ENCODE assay signal across 31 cellular contexts in the genomic region with DNA sequence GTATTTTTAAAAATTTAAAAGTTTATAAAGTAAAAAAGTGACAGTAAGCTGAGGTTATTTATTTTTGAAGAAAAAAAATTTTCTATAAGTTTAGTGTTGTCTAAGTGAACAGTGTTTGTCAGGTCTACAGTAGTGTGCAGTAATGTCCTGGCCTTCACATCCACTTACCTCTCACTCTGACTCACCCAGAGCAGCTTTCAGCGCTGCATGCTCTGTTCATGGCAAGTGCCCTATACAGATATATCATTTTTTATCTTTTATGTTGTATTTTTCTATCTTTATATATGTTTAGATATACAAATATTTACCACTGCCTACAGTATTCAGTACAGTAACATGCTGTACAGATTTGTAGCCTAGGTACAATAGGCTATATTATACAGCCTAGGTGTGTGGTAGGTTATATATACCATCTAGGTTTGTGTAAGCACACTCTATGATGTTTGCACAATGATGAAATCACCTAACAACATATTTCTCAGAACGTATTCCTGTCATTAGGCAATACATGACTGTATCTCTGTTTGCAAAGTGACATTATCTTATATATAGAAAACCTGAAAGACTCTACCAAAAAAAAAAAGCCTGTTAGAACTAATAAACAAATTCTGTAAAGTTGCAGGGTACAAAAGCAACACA.
"Had no signal": no experiment of that assay in that cellular context is flagged by ENCODE, and none has a peak within 500 bp of the region (broad histone marks: within the 10 kb centered on the region; RNA-seq: fewer than 3 reads in every experiment).

No MANE protein-coding gene starts in this region.

- H3K4me1 ChIP-seq: adrenal gland, body of pancreas, colonic mucosa, heart left ventricle, stomach, thyroid gland, upper lobe of left lung, vagina had no signal

- DNase-seq: activated CD4-positive, alpha-beta T cell treated with anti-CD3 and anti-CD28 coated beads for 4 hours; activated CD4-positive, alpha-beta T cell treated with anti-CD3 and anti-CD28 coated beads, Interleukin-2, amount 50 U/mL, for 48 hours; activated CD8-positive, alpha-beta memory T cell treated with anti-CD3 and anti-CD28 coated beads for 24 hours; activated effector memory CD4-positive, alpha-beta T cell treated with Interleukin-2 at 50 U/mL for 16 hours; activated naive CD4-positive, alpha-beta T cell treated with Interleukin-2 at 50 U/mL for 16 hours; adrenal gland; aorta; body of pancreas; cerebellar nuclear complex; colonic mucosa; effector CD8-positive, alpha-beta T cell; foreskin fibroblast; heart left ventricle; hypothalamus; immature natural killer cell; kidney; naive thymus-derived CD4-positive, alpha-beta T cell; ovary; retina; stimulated activated CD4-positive, alpha-beta T cell treated with anti-CD3 and anti-CD28 coated beads, Interleukin-1b, Interleukin-23, amount 100 ng/mL, for 48 hours; stimulated activated CD4-positive, alpha-beta T cell treated with anti-CD3 and anti-CD28 coated beads, Interleukin-4, amount 100 ng/mL, for 4 hours; stimulated activated naive B cell treated with anti-CD40 and anti-IgM and Interleukin-4, amounts not matched to agents 10 μg/mL and 1 μg/mL and 100 μg/mL, for 72 hours; stomach; T-helper 9 cell; thyroid gland; upper lobe of left lung had no signal

- ATAC-seq: body of pancreas; heart left ventricle; naive thymus-derived CD4-positive, alpha-beta T cell; stimulated activated naive B cell treated with anti-CD40 and anti-IgM and Interleukin-4, amounts not matched to agents 10 μg/mL and 1 μg/mL and 100 μg/mL, for 72 hours had no signal

- H3K27ac ChIP-seq: adrenal gland, body of pancreas, cardiac muscle cell, colonic mucosa, heart left ventricle, ovary, stomach, thyroid gland, upper lobe of left lung, vagina, VCaP had no signal

- H3K9me3 ChIP-seq: adrenal gland, body of pancreas, colonic mucosa, ovary, thyroid gland, vagina had no signal

- FAIRE-seq: kidney, TTC549 had no signal

- H3K36me3 ChIP-seq: adrenal gland, cardiac muscle cell, colonic mucosa, heart left ventricle, ovary, stomach, thyroid gland, upper lobe of left lung, vagina had no signal

- H3K4me3 ChIP-seq: adrenal gland, body of pancreas, cardiac muscle cell, colonic mucosa, heart left ventricle, ovary, smooth muscle cell, stomach, thyroid gland, upper lobe of left lung, vagina had no signal

- H3K27me3 ChIP-seq: adrenal gland, body of pancreas, cardiac muscle cell, colonic mucosa, heart left ventricle, ovary, stomach, thyroid gland, upper lobe of left lung, vagina had no signal

- H3K4me2 ChIP-seq: smooth muscle cell had no signal
